In genomic region chrX:155747520-155747919, GRCh38 we compare ENCODE assay signal across 14 cellular contexts.
DNase-seq lines count a peak whose midpoint lies in the region; ATAC-seq and TF ChIP-seq lines count a peak whose summit lies in the region.
"Had no signal": no experiment of that assay in that cellular context is flagged by ENCODE, and none has a peak within 500 bp of the region (broad histone marks: within the 10 kb centered on the region; RNA-seq: fewer than 3 reads in every experiment).

No MANE protein-coding gene starts in this region.

- no peaks in the 10 kb centered on the region for H3K27me3 ChIP-seq in right cardiac atrium (ENCODE audit: control insufficient read depth, insufficient read depth)
- H3K27me3 ChIP-seq: BE2C, ovary had no signal

- no peak overlapping the region for H3K27ac Mint-ChIP-seq in HFFc6
- H3K27ac Mint-ChIP-seq: activated CD8-positive, alpha-beta memory T cell treated with anti-CD3 and anti-CD28 coated beads, Interleukin-2, amount 10 ng/mL, durations not matched to agents 7 days and 5 days; stimulated activated naive CD8-positive, alpha-beta T cell treated with anti-CD3 and anti-CD28 coated beads, Interleukin-15, Interleukin-2, amounts not matched to agents 100 ng/mL and 50 ng/mL, for 24 hours had no signal

- H3K4me3 ChIP-seq in right cardiac atrium (ENCODE audit: low read length): no peak overlapping the region
- H3K4me3 ChIP-seq: ovary had no signal

- WGBS in right cardiac atrium: 32% methylated on average over 3 of the region's 3 CpGs

- intact Hi-C loops in right cardiac atrium (cut with DNase I): no loop called here

- H3K4me1 Mint-ChIP-seq in HFFc6 (ENCODE audit: low read depth): no peaks in the 10 kb centered on the region
- H3K4me1 Mint-ChIP-seq: activated CD8-positive, alpha-beta memory T cell treated with anti-CD3 and anti-CD28 coated beads, Interleukin-2, amount 10 ng/mL, durations not matched to agents 7 days and 5 days had no signal

- no peak for ATAC-seq in right cardiac atrium
- ATAC-seq: activated CD8-positive, alpha-beta memory T cell treated with anti-CD3 and anti-CD28 coated beads, Interleukin-2, amount 10 ng/mL, durations not matched to agents 7 days and 5 days; Panc1 had no signal

- in situ Hi-C loops in Caki2 (cut with HindIII; ENCODE audit: low pct_unique_long_range_greater_than_20kb, low sequenced_read_pairs): no loop called here

- H3K27ac ChIP-seq in right cardiac atrium (ENCODE audit: low read length): no peak overlapping the region
- H3K27ac ChIP-seq: ovary had no signal

- H3K4me3 Mint-ChIP-seq in HFFc6: no peak overlapping the region
- H3K4me3 Mint-ChIP-seq: activated CD8-positive, alpha-beta memory T cell treated with anti-CD3 and anti-CD28 coated beads, Interleukin-2, amount 10 ng/mL, durations not matched to agents 7 days and 5 days; stimulated activated naive CD8-positive, alpha-beta T cell treated with anti-CD3 and anti-CD28 coated beads, Interleukin-15, Interleukin-2, amounts not matched to agents 100 ng/mL and 50 ng/mL, for 24 hours had no signal

- no peaks in the 10 kb centered on the region for H3K36me3 Mint-ChIP-seq in HFFc6 (ENCODE audit: low read depth)
- H3K36me3 Mint-ChIP-seq: activated CD8-positive, alpha-beta memory T cell treated with anti-CD3 and anti-CD28 coated beads, Interleukin-2, amount 10 ng/mL, durations not matched to agents 7 days and 5 days had no signal

- H3K4me1 ChIP-seq in right cardiac atrium (ENCODE audit: control insufficient read depth, insufficient read depth, low read length): no peaks in the 10 kb centered on the region
- H3K4me1 ChIP-seq: BE2C had no signal

- DNase-seq in Caki2 (ENCODE audit: low read depth): peak; percentile 17
- peak; percentile 30 for DNase-seq in HT1080 (ENCODE audit: low read depth)
- peak; percentile 45 for DNase-seq in NOMO-1 treated with DMSO at 0.1 percent for 48 hours (lab: John Stamatoyannopoulos, UW; ENCODE audit: unreplicated experiment)
- peak in 2 of 3 donors; percentile 27 to 73 for DNase-seq in right cardiac atrium
- DNase-seq in SW480 (ENCODE audit: low spot score): no peak
- DNase-seq in HuH-7 (ENCODE audit: low spot score): no peak
- no peak for DNase-seq in cortex of kidney (lab: John Stamatoyannopoulos, UW)
- DNase-seq in HFFc6: no peak
- DNase-seq: activated CD8-positive, alpha-beta memory T cell treated with anti-CD3 and anti-CD28 coated beads, Interleukin-2, amount 10 ng/mL, durations not matched to agents 7 days and 5 days; BE2C; mesenchymal stem cell had no signal

- no peaks in the 10 kb centered on the region for H3K9me3 ChIP-seq in right cardiac atrium (ENCODE audit: control insufficient read depth, low read length)
- H3K9me3 ChIP-seq: BE2C, ovary had no signal

- no peaks in the 10 kb centered on the region; the same call in 1 of the 2 replicates for H3K27me3 Mint-ChIP-seq in HFFc6 (ENCODE audit: insufficient read depth)
- H3K27me3 Mint-ChIP-seq: stimulated activated naive CD8-positive, alpha-beta T cell treated with anti-CD3 and anti-CD28 coated beads, Interleukin-15, Interleukin-2, amounts not matched to agents 100 ng/mL and 50 ng/mL, for 24 hours had no signal

- H3K9me3 Mint-ChIP-seq in HFFc6: peaks cover 19% of the 10 kb centered on the region

- no peak for TF ChIP-seq CTCF in HFFc6 (IDR thresholded peaks at IDR 0.05)

Comparison
In these comparisons a context has a peak if more than half of its experiments do, and no peak if none do; other contexts are left out.
1. DNase-seq: peak in Caki2 (single experiment), HT1080 (single experiment), NOMO-1 treated with DMSO at 0.1 percent for 48 hours (single experiment) and right cardiac atrium (2 of 3); none in SW480 (single experiment), HuH-7 (single experiment), cortex of kidney (single experiment) and HFFc6 (single experiment).